17 cellular contexts compared by ENCODE assay signal in genomic region chr10:125105856-125106255, GRCh38. TPM values are rescaled to one million over a fixed set of nuclear protein-coding genes. Genes with fewer than 3 reads are reported as not detected.
DNase-seq lines count a peak whose midpoint lies in the region; ATAC-seq and TF ChIP-seq lines count a peak whose summit lies in the region.
"Had no signal": no experiment of that assay in that cellular context is flagged by ENCODE, and none has a peak within 500 bp of the region (broad histone marks: within the 10 kb centered on the region; RNA-seq: fewer than 3 reads in every experiment).

No MANE protein-coding gene starts in this region.

- H3K27me3 ChIP-seq in spleen (replicated peaks in 1 of 7) (no peaks in the 10 kb centered on the region), hepatocyte (no peaks in the 10 kb centered on the region)

- H3K4me3 ChIP-seq in spleen (no peak overlapping the region), hepatocyte (no peak overlapping the region)
- H3K4me3 ChIP-seq: A549 had no signal

- H3K9me3 Mint-ChIP-seq in Calu3 (ENCODE audit: low read depth, unreplicated experiment), result no peaks in the 10 kb centered on the region
- H3K9me3 Mint-ChIP-seq in chondrocyte (ENCODE audit: low read depth), result peaks cover 7% of the 10 kb centered on the region
- peaks cover 9% of the 10 kb centered on the region for H3K9me3 Mint-ChIP-seq in nephron

- H3K27ac Mint-ChIP-seq in Calu3 (ENCODE audit: unreplicated experiment) (peak overlapping the region; percentile 39), chondrocyte (ENCODE audit: unreplicated experiment) (peak overlapping the region; percentile 65), nephron (peak overlapping the region; percentile 10 to 16 (median 13))

- 88 to 96% (median 90%) methylated on average over 8 of the region's 8 CpGs for WGBS in spleen, 5 donors
- WGBS in hepatocyte (ENCODE audit: low lambda C conversion rate, missing lambda C conversion rate), result over 99% methylated on average over 8 of the region's 8 CpGs

- H4K20me1 ChIP-seq in hepatocyte (ENCODE audit: insufficient read depth, poor library complexity, severe bottlenecking), result peaks cover 69% of the 10 kb centered on the region

- H3K36me3 ChIP-seq in spleen (peaks cover 0 to 54% (median 4%) of the 10 kb centered on the region in 6 donors), hepatocyte (replicated peaks; ENCODE audit: insufficient read depth, low read depth) (peaks cover 4% of the 10 kb centered on the region)

- H3K4me2 ChIP-seq in hepatocyte, result no peak overlapping the region
- H3K4me2 ChIP-seq: A549 had no signal

- no TSS peak for BruUV-seq in Calu3 (replicated peaks; lab: Mats Ljungman, UMichigan)

- peaks cover 9% of the 10 kb centered on the region for H3K4me1 Mint-ChIP-seq in Calu3 (ENCODE audit: low read depth, unreplicated experiment)
- H3K4me1 Mint-ChIP-seq in chondrocyte (ENCODE audit: low read depth), result peaks cover 31% of the 10 kb centered on the region
- peaks cover 40% of the 10 kb centered on the region for H3K4me1 Mint-ChIP-seq in nephron

- no peak for TF ChIP-seq CTCF in Calu3 (IDR thresholded peaks at IDR 0.05; ENCODE audit: unreplicated experiment)
- no peak for TF ChIP-seq CTCF in chondrocyte (IDR thresholded peaks at IDR 0.05)
- TF ChIP-seq CTCF in nephron (IDR thresholded peaks at IDR 0.05; ENCODE audit: unreplicated experiment in 3 of 3), result no peak
- no peak for TF ChIP-seq CTCF in spleen (IDR thresholded peaks at IDR 0.05 in 8 of 11, conservative IDR thresholded peaks at IDR 0.05 in 3 of 11)
- TF ChIP-seq CTCF in hepatocyte (IDR thresholded peaks at IDR 0.05; ENCODE audit: poor library complexity), result no peak

- H3K27me3 Mint-ChIP-seq in Calu3 (ENCODE audit: unreplicated experiment) (no peaks in the 10 kb centered on the region), chondrocyte (ENCODE audit: low read depth) (no peaks in the 10 kb centered on the region), nephron (ENCODE audit: low read depth) (no peaks in the 10 kb centered on the region)

- peaks cover 99% of the 10 kb centered on the region for H3K79me2 ChIP-seq in hepatocyte

- peaks cover 52% of the 10 kb centered on the region for H3K36me3 Mint-ChIP-seq in Calu3 (ENCODE audit: insufficient read depth, unreplicated experiment)
- peaks cover 31% of the 10 kb centered on the region for H3K36me3 Mint-ChIP-seq in chondrocyte (ENCODE audit: low read depth)
- peaks cover 77% of the 10 kb centered on the region for H3K36me3 Mint-ChIP-seq in nephron (ENCODE audit: low read depth)

- H3K4me1 ChIP-seq in spleen (peaks cover 0 to 58% (median 33%) of the 10 kb centered on the region in 6 donors), hepatocyte (ENCODE audit: insufficient read depth) (peaks cover 9% of the 10 kb centered on the region)

- DNase-seq in Calu3 (no peak), chondrocyte (ENCODE audit: low spot score) (peak; percentile 61), spleen (peak; percentile 36), NCI-H1436 treated with DMSO at 0.1 percent for 48 hours (lab: John Stamatoyannopoulos, UW) (no peak), hepatocyte (ENCODE audit: low spot score) (no peak)
- DNase-seq: GF-D8, GOT3, NCI-H1105, NCI-H1694 treated with DMSO at 0.1 percent for 48 hours, NCI-H345, NCI-H526 treated with DMSO at 0.1 percent for 48 hours, SHP77 treated with DMSO at 0.1 percent for 48 hours had no signal

- intact Hi-C loops in Calu3 (cut with micrococcal nuclease; ENCODE audit: unreplicated experiment) (loop anchor here (10.0 kb wide), 1 partner anchor 49 kb away; no protein-coding TSS in a partner anchor), spleen (cut with DNase I; ENCODE audit: low total_unique reads) (no loop called here)

- no peak overlapping the region for H2AFZ ChIP-seq in hepatocyte

- H3K9me2 ChIP-seq in hepatocyte (replicated peaks; ENCODE audit: insufficient read depth), result no peaks in the 10 kb centered on the region

- CTCF ChIA-PET in Calu3 (lab: Charles Lee), result no interaction called here

- no peak overlapping the region for H3K27ac ChIP-seq in spleen
- H3K27ac ChIP-seq in hepatocyte, result no peak overlapping the region
- H3K27ac ChIP-seq: A549, C4-2B, HL-60 had no signal

- H3K4me3 Mint-ChIP-seq in Calu3 (ENCODE audit: low read depth, unreplicated experiment) (no peak overlapping the region), chondrocyte (ENCODE audit: unreplicated experiment) (no peak overlapping the region), nephron (no peak overlapping the region)

- ATAC-seq in GM21529 (IDR thresholded peaks at IDR 0.05; ENCODE audit: unreplicated experiment), result no peak
- ATAC-seq: A549 had no signal

- H3K9me3 ChIP-seq in spleen (peaks cover 0 to 11% (median 4%) of the 10 kb centered on the region in 8 donors), hepatocyte (ENCODE audit: low read depth) (no peaks in the 10 kb centered on the region)

- no peak for TF ChIP-seq POLR2A in spleen (IDR thresholded peaks at IDR 0.05)

RNA-seq across cellular contexts. Expression of gene CTBP2, which starts 54.5 kb away (rescaled TPM):
- 71.9 and 78.7 TPM in 2 replicates for total RNA-seq in Calu3 (2022)
- 62.6 to 90.6 TPM (median 86.4 TPM) in 3 replicates for total RNA-seq in chondrocyte
- 10 to 100 TPM; 32.2 to 74.4 (median 52.0) TPM for total RNA-seq in spleen
- polyA plus RNA-seq in spleen, result 10 to 100 TPM in 1 of 3 donors, 1 to 10 TPM in 2; 6.7 to 19.2 (median 7.0) TPM
- total RNA-seq in hepatocyte, result 61.3 and 61.5 TPM in 2 replicates
- polyA plus RNA-seq in hepatocyte, result 81.0 and 85.3 TPM in 2 replicates

Comparison
In these comparisons a context has a peak if more than half of its experiments do, and no peak if none do; other contexts are left out.
1. DNase-seq: peak in chondrocyte (single experiment) and spleen (single experiment); none in Calu3 (single experiment), NCI-H1436 treated with DMSO at 0.1 percent for 48 hours (single experiment) and hepatocyte (single experiment).
2. H3K27ac Mint-ChIP-seq: peak in every context shown above with its lines; median percentile 65 in chondrocyte; 39 in Calu3; 13 in nephron.